In the genomic region with DNA sequence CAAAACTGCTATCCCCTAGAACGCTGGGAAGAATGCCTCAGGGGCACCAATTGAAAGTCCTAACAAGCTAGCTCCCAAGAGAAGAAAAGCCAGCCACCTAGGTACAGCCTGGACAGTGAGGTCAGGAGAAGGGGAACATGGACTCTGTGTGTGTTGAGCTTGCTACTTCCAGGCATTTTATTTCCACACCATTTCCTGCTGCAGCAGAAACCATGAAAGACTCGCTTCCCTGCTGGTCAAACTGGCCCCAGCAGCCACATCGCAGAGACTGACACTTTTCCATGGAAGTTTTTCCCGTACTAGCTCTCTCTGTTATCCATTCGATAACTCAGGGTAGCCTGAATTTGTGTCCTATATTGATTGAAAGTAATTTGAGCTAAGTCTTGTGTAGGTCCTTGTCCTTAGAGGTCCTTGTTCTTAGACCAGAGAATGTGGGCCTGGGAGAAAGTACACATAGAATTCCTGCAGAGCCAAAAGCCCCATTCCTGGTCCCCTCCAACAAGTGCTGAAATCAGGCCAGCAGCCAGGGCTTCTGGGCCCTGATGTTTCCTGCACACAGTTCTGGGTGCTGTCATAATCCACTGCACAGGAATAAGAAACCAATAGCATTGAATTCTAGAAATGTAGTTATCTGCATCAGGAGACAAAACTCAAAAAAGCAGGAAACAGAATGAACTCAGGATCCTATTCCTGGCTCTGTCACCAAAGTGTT, we compare ENCODE assay signal across 18 cellular contexts.
DNase-seq lines count a peak whose midpoint lies in the region; ATAC-seq and TF ChIP-seq lines count a peak whose summit lies in the region.
"Had no signal": no experiment of that assay in that cellular context is flagged by ENCODE, and none has a peak within 500 bp of the region (broad histone marks: within the 10 kb centered on the region; RNA-seq: fewer than 3 reads in every experiment).

No MANE protein-coding gene starts in this region.

- ATAC-seq in WTC11, result peak; percentile 59
- no peak for ATAC-seq in GM18511 (IDR thresholded peaks at IDR 0.05; ENCODE audit: unreplicated experiment)
- ATAC-seq: GM12878, HepG2 had no signal

- H3K9me3 Mint-ChIP-seq in MCF 10A (ENCODE audit: unreplicated experiment) (peaks cover 51% of the 10 kb centered on the region), WTC11 (no peaks in the 10 kb centered on the region), endodermal cell (no peaks in the 10 kb centered on the region)

- H3K4me1 ChIP-seq in breast epithelium (peaks cover 0 to 8% of the 10 kb centered on the region in 2 donors), endodermal cell (ENCODE audit: control insufficient read depth, insufficient read depth, low read length) (no peaks in the 10 kb centered on the region)
- H3K4me1 ChIP-seq: Peyer's patch had no signal

- no TSS peak for BruUV-seq in MCF 10A (replicated peaks; lab: Mats Ljungman, UMichigan)

- TF ChIP-seq CTCF in breast epithelium (IDR thresholded peaks at IDR 0.05), result no peak
- no peak for TF ChIP-seq CTCF in MCF 10A (IDR thresholded peaks at IDR 0.05; ENCODE audit: unreplicated experiment)
- TF ChIP-seq CTCF in WTC11 (IDR thresholded peaks at IDR 0.05), result no peak
- TF ChIP-seq CTCF in endodermal cell (conservative IDR thresholded peaks at IDR 0.05), result peak; percentile 21

- WGBS in endodermal cell (ENCODE audit: insufficient coverage in 1 of 2, insufficient read length in 1 of 2), 2 experiments, result 66 to 83% methylated on average over 1 to 5 of the region's 5 CpGs

- H3K27me3 Mint-ChIP-seq in MCF 10A (ENCODE audit: insufficient read depth, unreplicated experiment) (no peaks in the 10 kb centered on the region), WTC11 (ENCODE audit: low read depth) (no peaks in the 10 kb centered on the region), endodermal cell (ENCODE audit: insufficient read depth) (no peaks in the 10 kb centered on the region)

- H3K27ac Mint-ChIP-seq in MCF 10A (ENCODE audit: low read depth, unreplicated experiment) (no peak overlapping the region), WTC11 (peak overlapping the region; percentile 17; the same call in 1 of the 2 replicates), endodermal cell (no peak overlapping the region)

- H3K4me3 ChIP-seq in breast epithelium (no peak overlapping the region), endodermal cell (ENCODE audit: low read length) (no peak overlapping the region)
- H3K4me3 ChIP-seq: BLaER1 treated with 17β-estradiol and CSF1 and Interleukin-3, amounts not matched to agents 10 nM and 100 nM; GM12878; Peyer's patch had no signal

- no peaks in the 10 kb centered on the region for H3K4me1 Mint-ChIP-seq in MCF 10A (ENCODE audit: insufficient read depth, unreplicated experiment)
- H3K4me1 Mint-ChIP-seq in WTC11, result peaks cover 35% of the 10 kb centered on the region
- H3K4me1 Mint-ChIP-seq in endodermal cell, result peaks cover 10% of the 10 kb centered on the region

- POLR2A ChIA-PET in MCF 10A (lab: Yijun Ruan, JAX) (no interaction called here), WTC11 (lab: Charles Lee) (no interaction called here)

- no peak overlapping the region for H3K9ac ChIP-seq in endodermal cell (ENCODE audit: extremely low read depth, low read length, poor library complexity, severe bottlenecking)
- H3K9ac ChIP-seq: BLaER1 treated with 17β-estradiol and CSF1 and Interleukin-3, amounts not matched to agents 10 nM and 100 nM had no signal

- H3K27me3 ChIP-seq in breast epithelium, result no peaks in the 10 kb centered on the region
- no peaks in the 10 kb centered on the region for H3K27me3 ChIP-seq in endodermal cell (ENCODE audit: control insufficient read depth, insufficient read depth, low read length, poor library complexity, severe bottlenecking)
- H3K27me3 ChIP-seq: BLaER1 treated with 17β-estradiol and CSF1 and Interleukin-3, amounts not matched to agents 10 nM and 100 nM; Peyer's patch had no signal

- intact Hi-C loops in breast epithelium (cut with DNase I; ENCODE audit: low total_unique reads) (loop anchor here (10.0 kb wide), 1 partner anchor 1738 kb away; no protein-coding TSS in a partner anchor), MCF 10A (cut with micrococcal nuclease) (no loop called here)

- no peak for DNase-seq in breast epithelium (ENCODE audit: low spot score in 2 of 2)
- DNase-seq in MCF 10A (ENCODE audit: unreplicated experiment), result no peak
- no peak for DNase-seq in WTC11 (ENCODE audit: low spot score)
- peak; percentile 55 for DNase-seq in endodermal cell
- DNase-seq in NCI-H146 (lab: John Stamatoyannopoulos, UW), result no peak
- no peak for DNase-seq in HPDE6-E6E7 (ENCODE audit: extremely low spot score)
- DNase-seq: 8988T, DMS53, NCI-H2029, NCI-H510A, Peyer's patch, SHP77 had no signal

- CTCF ChIA-PET in MCF 10A (lab: Yijun Ruan, JAX) (no interaction called here), WTC11 (lab: Charles Lee) (interaction anchor here (1.0 to 3.0 kb wide), 3 partner anchors 11 to 17 kb away, joined by 3 to 20 read pairs (median 3); no protein-coding TSS in a partner anchor)

- H3K36me3 ChIP-seq in breast epithelium (no peaks in the 10 kb centered on the region), endodermal cell (ENCODE audit: control insufficient read depth, insufficient read depth, low read length) (no peaks in the 10 kb centered on the region)
- H3K36me3 ChIP-seq: BLaER1 treated with 17β-estradiol and CSF1 and Interleukin-3, amounts not matched to agents 10 nM and 100 nM; Peyer's patch had no signal

- H3K9me3 ChIP-seq in breast epithelium (no peaks in the 10 kb centered on the region), endodermal cell (ENCODE audit: control insufficient read depth, low read length) (no peaks in the 10 kb centered on the region)
- H3K9me3 ChIP-seq: BLaER1 treated with 17β-estradiol and CSF1 and Interleukin-3, amounts not matched to agents 10 nM and 100 nM; Peyer's patch had no signal

- H3K27ac ChIP-seq in breast epithelium (peak overlapping the region; percentile 0 to 52), endodermal cell (ENCODE audit: low read depth, low read length) (no peak overlapping the region), temporal lobe (ENCODE audit: low read depth, low read length) (peak overlapping the region; percentile 58)
- H3K27ac ChIP-seq: BLaER1 treated with 17β-estradiol and CSF1 and Interleukin-3, amounts not matched to agents 10 nM and 100 nM; HL-60; Peyer's patch had no signal

- no peak for TF ChIP-seq POLR2A in breast epithelium (IDR thresholded peaks at IDR 0.05)

- H3K4me3 Mint-ChIP-seq in MCF 10A (ENCODE audit: unreplicated experiment) (no peak overlapping the region), WTC11 (no peak overlapping the region), endodermal cell (no peak overlapping the region)

- H3K36me3 Mint-ChIP-seq in MCF 10A (ENCODE audit: insufficient read depth, unreplicated experiment) (no peaks in the 10 kb centered on the region), WTC11 (no peaks in the 10 kb centered on the region), endodermal cell (ENCODE audit: low read depth) (no peaks in the 10 kb centered on the region)

TF ChIP-seq in WTC11, 78 proteins besides CTCF, POLR2A, EP300 and RAD21:
- TF ChIP-seq RORB (CRISPR knock-in tag; IDR thresholded peaks at IDR 0.05) (no peak), ZNF263 (CRISPR knock-in tag; IDR thresholded peaks at IDR 0.05; ENCODE audit: low read depth) (no peak), RELA (CRISPR knock-in tag; IDR thresholded peaks at IDR 0.05; ENCODE audit: borderline replicate concordance) (no peak), NR2C2 (CRISPR knock-in tag; IDR thresholded peaks at IDR 0.05) (no peak), ZNF671 (CRISPR knock-in tag; IDR thresholded peaks at IDR 0.05) (no peak)
